Comparison of ENCODE assay signal across 24 cellular contexts in the genomic region with DNA sequence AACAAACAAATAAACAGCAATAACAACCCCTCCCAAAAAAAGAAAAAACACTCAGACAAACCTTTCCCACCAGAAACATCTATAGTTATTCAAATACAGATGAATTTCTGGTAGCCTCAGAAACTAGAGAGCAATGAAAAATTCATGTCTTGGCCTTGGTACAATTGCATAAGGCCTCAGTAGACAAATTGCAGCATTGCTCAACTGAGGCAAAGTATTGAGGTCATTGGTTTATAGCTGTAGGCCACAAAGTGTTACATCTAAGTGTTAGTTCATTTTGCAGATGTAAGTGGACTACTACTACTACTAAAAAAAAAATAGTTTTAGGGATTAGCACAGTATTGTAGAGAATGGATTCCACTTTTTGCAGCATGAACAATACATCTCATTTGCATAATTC.
"Had no signal": no experiment of that assay in that cellular context is flagged by ENCODE, and none has a peak within 500 bp of the region (broad histone marks: within the 10 kb centered on the region; RNA-seq: fewer than 3 reads in every experiment).

No MANE protein-coding gene starts in this region.

- H3K36me3 ChIP-seq: colonic mucosa, gastrocnemius medialis, neutrophil, ovary, right lobe of liver, vagina had no signal

- DNase-seq: activated B cell treated with CpG ODN at 0.5 μM for 24 hours; activated CD4-positive, alpha-beta T cell treated with anti-CD3 and anti-CD28 coated beads, Interleukin-2, amount 50 U/mL, for 1 hour; activated CD8-positive, alpha-beta T cell treated with anti-CD3 and anti-CD28 coated beads for 36 hours; activated naive CD4-positive, alpha-beta T cell; activated T-cell treated with anti-CD3 and anti-CD28 coated beads, Interleukin-2, amount 50 U/mL, for 72 hours; aorta; body of pancreas; colonic mucosa; effector memory CD4-positive, alpha-beta T cell; erythroblast; gastrocnemius medialis; glutamatergic neuron; islet precursor cell; left ventricle myocardium superior; naive B cell; nephron progenitor cell; ovary; right lobe of liver; small intestine; stimulated activated CD4-positive, alpha-beta T cell treated with anti-CD3 and anti-CD28 coated beads, Interleukin-4, amount 100 ng/mL, for 24 hours; substantia nigra; T-cell had no signal

- H3K27ac ChIP-seq: body of pancreas, colonic mucosa, gastrocnemius medialis, neutrophil, ovary, right lobe of liver, vagina had no signal

- H3K9me3 ChIP-seq: body of pancreas, colonic mucosa, gastrocnemius medialis, neutrophil, ovary, right lobe of liver, vagina had no signal

- H3K27me3 ChIP-seq: body of pancreas, colonic mucosa, gastrocnemius medialis, neutrophil, ovary, right lobe of liver, vagina had no signal

- H3K4me3 ChIP-seq: body of pancreas, colonic mucosa, gastrocnemius medialis, ovary, right lobe of liver, vagina had no signal

- H3K4me1 ChIP-seq: body of pancreas, colonic mucosa, gastrocnemius medialis, right lobe of liver, vagina had no signal
